Comparison of ENCODE assay signal across 1 cellular context in genomic region chr20:3174442-3175263, GRCh38.
TF ChIP-seq lines count a peak whose summit lies in the region.

No MANE protein-coding gene starts in this region.

TF ChIP-seq in GM12878, 131 proteins besides CTCF, POLR2A, EP300 and RAD21:
- TF ChIP-seq NFYA (IDR thresholded peaks at IDR 0.05; ENCODE audit: borderline replicate concordance, low read depth, low read length) (no peak), IKZF1 (conservative IDR thresholded peaks at IDR 0.05) (no peak), IRF4 (IDR thresholded peaks at IDR 0.05; ENCODE audit: low read depth, low read length) (no peak), SP1 (IDR thresholded peaks at IDR 0.05; ENCODE audit: low read depth, low read length) (no peak), ZNF592 (IDR thresholded peaks at IDR 0.05) (no peak), NR2C1 (IDR thresholded peaks at IDR 0.05) (no peak), IRF5 (IDR thresholded peaks at IDR 0.05; ENCODE audit: borderline replicate concordance) (no peak), ETV6 (conservative IDR thresholded peaks at IDR 0.05 in 1 of 2, IDR thresholded peaks at IDR 0.05 in 1 of 2; ENCODE audit: borderline replicate concordance in 1 of 2, low read depth in 1 of 2) (no peak), FOS (IDR thresholded peaks at IDR 0.05; ENCODE audit: borderline replicate concordance, extremely low read depth, insufficient read length) (no peak), JUND (IDR thresholded peaks at IDR 0.05; ENCODE audit: low read depth, low read length) (no peak), SMAD5 (IDR thresholded peaks at IDR 0.05; ENCODE audit: low read depth) (no peak), ASH2L (IDR thresholded peaks at IDR 0.05; ENCODE audit: borderline replicate concordance, low read depth) (no peak), CHD2 (IDR thresholded peaks at IDR 0.05; ENCODE audit: borderline replicate concordance, low read depth, low read length) (no peak)
